ENCODE assay signal across 22 cellular contexts in the genomic region with DNA sequence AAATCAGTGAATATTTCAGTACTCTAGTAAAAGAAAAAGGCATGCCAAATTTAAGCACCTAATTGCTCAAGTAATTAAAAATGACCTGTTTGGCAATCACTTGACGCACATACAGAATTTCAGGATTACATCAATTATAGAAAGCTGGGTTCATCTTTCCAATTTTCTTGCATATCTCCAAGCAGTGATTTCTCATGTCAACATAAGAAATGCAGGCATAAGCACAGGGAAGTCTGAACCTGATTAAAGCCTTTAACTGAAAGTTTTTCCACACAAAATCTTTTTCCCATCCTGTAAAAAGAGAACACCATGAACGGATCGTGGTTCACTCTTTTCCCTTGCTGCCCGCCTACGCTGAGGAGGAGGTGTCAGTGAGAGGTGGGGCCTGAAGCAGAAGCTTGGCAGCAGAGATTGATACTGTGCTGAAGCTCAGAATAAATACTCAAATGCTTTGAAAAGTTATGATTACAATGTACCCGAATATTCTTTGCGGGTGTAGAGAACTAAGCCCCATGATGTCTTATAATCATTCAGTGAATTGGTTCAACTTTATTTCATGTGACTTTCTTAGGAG.
DNase-seq lines count a peak whose midpoint lies in the region; ATAC-seq and TF ChIP-seq lines count a peak whose summit lies in the region.
"Had no signal": no experiment of that assay in that cellular context is flagged by ENCODE, and none has a peak within 500 bp of the region (broad histone marks: within the 10 kb centered on the region; RNA-seq: fewer than 3 reads in every experiment).

No MANE protein-coding gene starts in this region.

- no peaks in the 10 kb centered on the region for H3K27me3 Mint-ChIP-seq in naive thymus-derived CD4-positive, alpha-beta T cell
- H3K27me3 Mint-ChIP-seq: activated CD4-positive, alpha-beta T cell treated with anti-CD3 and anti-CD28 coated beads for 36 hours; activated naive CD4-positive, alpha-beta T cell treated with anti-CD3 and anti-CD28 coated beads, Interleukin-2, amount 10 ng/mL, durations not matched to agents 7 days and 5 days had no signal

- no peak overlapping the region for H3K4me3 Mint-ChIP-seq in naive thymus-derived CD4-positive, alpha-beta T cell
- H3K4me3 Mint-ChIP-seq: activated CD4-positive, alpha-beta T cell treated with anti-CD3 and anti-CD28 coated beads for 36 hours; activated naive CD4-positive, alpha-beta T cell treated with anti-CD3 and anti-CD28 coated beads, Interleukin-2, amount 10 ng/mL, durations not matched to agents 7 days and 5 days; activated T-cell treated with anti-CD3 and anti-CD28 coated beads, Interleukin-2, amount 50 U/mL, for 72 hours; CD14-positive monocyte had no signal

- TF ChIP-seq POLR2A in heart left ventricle (IDR thresholded peaks at IDR 0.05) = no peak

- H3K4me3 ChIP-seq in heart left ventricle (no peak overlapping the region), MM.1S (ENCODE audit: low read length) (no peak overlapping the region)
- no peak overlapping the region for H3K4me3 ChIP-seq in naive thymus-derived CD4-positive, alpha-beta T cell (ENCODE audit: low read length)
- H3K4me3 ChIP-seq: esophagus squamous epithelium, right lobe of liver had no signal

- H3K9ac ChIP-seq in MM.1S (ENCODE audit: low read length) = no peak overlapping the region

- TF ChIP-seq CTCF in heart left ventricle (IDR thresholded peaks at IDR 0.05) (no peak), MM.1S (IDR thresholded peaks at IDR 0.05; ENCODE audit: low read length) (no peak)

- H3K4me1 Mint-ChIP-seq in naive thymus-derived CD4-positive, alpha-beta T cell = no peaks in the 10 kb centered on the region
- H3K4me1 Mint-ChIP-seq: activated CD4-positive, alpha-beta T cell treated with anti-CD3 and anti-CD28 coated beads for 36 hours; activated naive CD4-positive, alpha-beta T cell treated with anti-CD3 and anti-CD28 coated beads, Interleukin-2, amount 10 ng/mL, durations not matched to agents 7 days and 5 days; CD14-positive monocyte had no signal

- H3F3A ChIP-seq in MM.1S (ENCODE audit: insufficient read depth, low read length) = no peaks in the 10 kb centered on the region

- no peaks in the 10 kb centered on the region for H4K20me1 ChIP-seq in MM.1S (ENCODE audit: insufficient read depth, low read length)

- H3K4me1 ChIP-seq in heart left ventricle (no peaks in the 10 kb centered on the region), MM.1S (ENCODE audit: low read length) (no peaks in the 10 kb centered on the region)
- H3K4me1 ChIP-seq in naive thymus-derived CD4-positive, alpha-beta T cell (ENCODE audit: control insufficient read depth in 2 of 2, insufficient read depth in 2 of 2, low read length in 2 of 2) = no peaks in the 10 kb centered on the region
- H3K4me1 ChIP-seq: esophagus squamous epithelium, right lobe of liver had no signal

- H3K4me2 ChIP-seq in MM.1S (ENCODE audit: low read depth, low read length) = no peak overlapping the region

- CTCF ChIA-PET in naive thymus-derived CD4-positive, alpha-beta T cell (lab: Charles Lee) = no interaction called here

- peaks cover 0 to 33% (median 8%) of the 10 kb centered on the region in 11 donors for H3K9me3 Mint-ChIP-seq in naive thymus-derived CD4-positive, alpha-beta T cell

- WGBS in heart left ventricle, 4 donors = 58 to 60% (median 60%) methylated on average over 7 of the region's 7 CpGs

- no peaks in the 10 kb centered on the region for H3K36me3 Mint-ChIP-seq in naive thymus-derived CD4-positive, alpha-beta T cell
- H3K36me3 Mint-ChIP-seq: activated naive CD4-positive, alpha-beta T cell treated with anti-CD3 and anti-CD28 coated beads, Interleukin-2, amount 10 ng/mL, durations not matched to agents 7 days and 5 days; CD14-positive monocyte had no signal

- peak in 35 of 58 donors; percentile 2 to 76 (median 29) for DNase-seq in anterior cingulate cortex (lab: John Stamatoyannopoulos, UW)
- DNase-seq in heart left ventricle = peak in 3 of 5 donors; percentile 22 to 36 (median 24)
- DNase-seq in middle frontal gyrus (ENCODE audit: extremely low spot score, low spot score) = peak; percentile 76
- DNase-seq in naive thymus-derived CD4-positive, alpha-beta T cell = no peak
- DNase-seq in MM.1S = no peak
- DNase-seq: activated CD4-positive, alpha-beta T cell treated with anti-CD3 and anti-CD28 coated beads for 36 hours; activated naive CD4-positive, alpha-beta T cell treated with anti-CD3 and anti-CD28 coated beads, Interleukin-2, amount 10 ng/mL, durations not matched to agents 7 days and 5 days; activated T-cell treated with anti-CD3 and anti-CD28 coated beads, Interleukin-2, amount 50 U/mL, for 72 hours; effector CD8-positive, alpha-beta T cell; esophagus squamous epithelium; Karpas-422; NCI-H1048; NCI-H1930; NCI-H345; OCI-M1; right lobe of liver; SHP77 treated with DMSO at 0.1 percent for 48 hours; stimulated activated CD4-positive, alpha-beta T cell treated with anti-CD3 and anti-CD28 coated beads, Interleukin-15, amount 100 ng/mL, for 24 hours; stimulated activated CD8-positive, alpha-beta memory T cell treated with anti-CD3 and anti-CD28 coated beads, Interleukin-4, amount 100 ng/mL, for 48 hours had no signal

- H3K9me3 ChIP-seq in heart left ventricle = peaks cover 0 to 2% (median 0%) of the 10 kb centered on the region in 12 donors
- no peaks in the 10 kb centered on the region for H3K9me3 ChIP-seq in naive thymus-derived CD4-positive, alpha-beta T cell (ENCODE audit: control insufficient read depth in 2 of 3, low read length in 3 of 3)
- H3K9me3 ChIP-seq in MM.1S (replicated peaks; ENCODE audit: insufficient read depth, low read length) = no peaks in the 10 kb centered on the region
- H3K9me3 ChIP-seq: esophagus squamous epithelium, right lobe of liver had no signal

- H3K36me3 ChIP-seq in heart left ventricle = no peaks in the 10 kb centered on the region
- no peaks in the 10 kb centered on the region for H3K36me3 ChIP-seq in naive thymus-derived CD4-positive, alpha-beta T cell (ENCODE audit: control insufficient read depth in 2 of 3, insufficient read depth in 3 of 3, low read length in 3 of 3)
- no peaks in the 10 kb centered on the region for H3K36me3 ChIP-seq in MM.1S (replicated peaks; ENCODE audit: insufficient read depth, low read length)
- H3K36me3 ChIP-seq: esophagus squamous epithelium, right lobe of liver had no signal

- H3K79me2 ChIP-seq in MM.1S (ENCODE audit: low read length) = no peaks in the 10 kb centered on the region

- H3K27ac ChIP-seq in heart left ventricle (peak overlapping the region in 1 of 12 donors; percentile 13), temporal lobe (ENCODE audit: low read depth, low read length) (peak overlapping the region; percentile 64), MM.1S (ENCODE audit: low read length) (no peak overlapping the region)
- no peak overlapping the region for H3K27ac ChIP-seq in naive thymus-derived CD4-positive, alpha-beta T cell (ENCODE audit: low read depth, low read length)
- H3K27ac ChIP-seq: esophagus squamous epithelium, right lobe of liver had no signal

- no peaks in the 10 kb centered on the region for H3K9me2 ChIP-seq in MM.1S (replicated peaks; ENCODE audit: insufficient read depth, low read length)

- no peak overlapping the region for H2AFZ ChIP-seq in MM.1S (ENCODE audit: low read length)

- no peak overlapping the region for H3K27ac Mint-ChIP-seq in naive thymus-derived CD4-positive, alpha-beta T cell
- H3K27ac Mint-ChIP-seq: activated CD4-positive, alpha-beta T cell treated with anti-CD3 and anti-CD28 coated beads for 36 hours; activated naive CD4-positive, alpha-beta T cell treated with anti-CD3 and anti-CD28 coated beads, Interleukin-2, amount 10 ng/mL, durations not matched to agents 7 days and 5 days; activated T-cell treated with anti-CD3 and anti-CD28 coated beads, Interleukin-2, amount 50 U/mL, for 72 hours; CD14-positive monocyte had no signal

- intact Hi-C loops in heart left ventricle (cut with DNase I) = no loop called here
- intact Hi-C loops in naive thymus-derived CD4-positive, alpha-beta T cell (cut with micrococcal nuclease) = no loop called here

- H3K27me3 ChIP-seq in heart left ventricle = no peaks in the 10 kb centered on the region
- H3K27me3 ChIP-seq in naive thymus-derived CD4-positive, alpha-beta T cell (ENCODE audit: control insufficient read depth in 2 of 2, insufficient read depth in 2 of 2, low read length in 2 of 2) = no peaks in the 10 kb centered on the region
- no peaks in the 10 kb centered on the region for H3K27me3 ChIP-seq in MM.1S (replicated peaks; ENCODE audit: insufficient read depth, low read length)
- H3K27me3 ChIP-seq: esophagus squamous epithelium, right lobe of liver had no signal

- ATAC-seq in heart left ventricle = peak; percentile 49 to 59 (median 58)
- no peak for ATAC-seq in GM21367 (IDR thresholded peaks at IDR 0.05; ENCODE audit: unreplicated experiment)
- ATAC-seq in naive thymus-derived CD4-positive, alpha-beta T cell = no peak
- ATAC-seq: activated CD4-positive, alpha-beta T cell treated with anti-CD3 and anti-CD28 coated beads for 36 hours; activated T-cell treated with anti-CD3 and anti-CD28 coated beads, Interleukin-2, amount 50 U/mL, for 72 hours had no signal

- POLR2A ChIA-PET in naive thymus-derived CD4-positive, alpha-beta T cell (lab: Charles Lee) = no interaction called here

Comparison
In these comparisons a context has a peak if more than half of its experiments do, and no peak if none do; other contexts are left out.
1. DNase-seq: peak in anterior cingulate cortex (35 of 58), heart left ventricle (3 of 5) and middle frontal gyrus (single experiment); none in naive thymus-derived CD4-positive, alpha-beta T cell (0 of 9) and MM.1S (single experiment).
2. ATAC-seq: peak in heart left ventricle (4 of 4); none in GM21367 (single experiment) and naive thymus-derived CD4-positive, alpha-beta T cell (single experiment).